Comparison of ENCODE assay signal across 12 cellular contexts in the genomic region with DNA sequence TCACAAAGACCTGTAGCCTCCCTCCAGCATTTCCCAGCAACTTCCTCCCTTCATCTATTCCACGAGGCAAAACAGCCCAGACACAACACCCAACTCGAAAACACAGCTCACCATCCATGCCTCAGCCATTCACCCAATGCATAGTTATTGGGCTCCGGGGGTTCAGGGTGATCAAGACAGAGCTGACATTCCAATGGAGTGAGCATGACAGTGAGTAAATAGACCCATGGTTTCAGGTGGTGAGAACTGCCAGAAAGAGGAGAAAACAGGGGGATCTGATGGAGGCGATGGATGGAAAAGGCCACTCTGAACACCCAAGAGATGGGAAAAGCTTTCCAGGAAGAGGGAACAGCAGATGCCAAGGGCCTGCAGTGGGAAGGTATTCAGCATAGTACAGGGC. TPM values are rescaled to one million over a fixed set of nuclear protein-coding genes. Genes with fewer than 3 reads are reported as not detected.
A peak's percentile ranks its signal among the peaks of the same experiment; 100 is the strongest.
DNase-seq lines count a peak whose midpoint lies in the region; ATAC-seq and TF ChIP-seq lines count a peak whose summit lies in the region.
"Had no signal": no experiment of that assay in that cellular context is flagged by ENCODE, and none has a peak within 500 bp of the region (broad histone marks: within the 10 kb centered on the region; RNA-seq: fewer than 3 reads in every experiment).

No MANE protein-coding gene starts in this region.

- POLR2A ChIA-PET in CD8-positive, alpha-beta T cell (lab: Charles Lee) = interaction anchor here (1.0 to 2.3 kb wide), 6 partner anchors 9 to 34 kb away, joined by 3 to 12 read pairs (median 6); no protein-coding TSS in a partner anchor
- POLR2A ChIA-PET in IMR-90 (lab: Charles Lee; ENCODE audit: unreplicated experiment) = interaction anchor here (1.9 kb wide), 1 partner anchor 11 kb away, joined by 7 read pairs; no protein-coding TSS in a partner anchor
- POLR2A ChIA-PET in Caco-2 (lab: Charles Lee) = no interaction called here

- H2BK20ac ChIP-seq in IMR-90 (ENCODE audit: low read depth, low read length) = peak overlapping the region; percentile 96

- intact Hi-C loops in CD8-positive, alpha-beta T cell (cut with DNase I, micrococcal nuclease) = loop anchor here (2.0 to 10.0 kb wide), 3 partner anchors 23 to 1297 kb away; partner anchors contain the start of genes PMEPA1 (in 1 of the 2) and RBM38 (in 1 of the 2)
- intact Hi-C loops in IMR-90 (cut with micrococcal nuclease) (no loop called here), natural killer cell (cut with micrococcal nuclease) (no loop called here), Caco-2 (cut with micrococcal nuclease; ENCODE audit: unreplicated experiment) (no loop called here)

- peak overlapping the region; percentile 85; the same call in 1 of the 2 replicates for H3K23ac ChIP-seq in IMR-90 (ENCODE audit: low read depth, low read length)

- no peaks in the 10 kb centered on the region for H3K9me3 ChIP-seq in CD8-positive, alpha-beta T cell (ENCODE audit: low read length)
- H3K9me3 ChIP-seq in IMR-90 (ENCODE audit: control insufficient read depth, insufficient read depth, low read length) = no peaks in the 10 kb centered on the region
- H3K9me3 ChIP-seq in Caco-2 = no peaks in the 10 kb centered on the region

- peak overlapping the region; percentile 91 for H3K14ac ChIP-seq in IMR-90 (replicated peaks; ENCODE audit: low read depth, low read length)

- no peaks in the 10 kb centered on the region for H3K36me3 ChIP-seq in CD8-positive, alpha-beta T cell (ENCODE audit: insufficient read depth, low read length)
- peaks cover 23% of the 10 kb centered on the region for H3K36me3 ChIP-seq in IMR-90 (ENCODE audit: control insufficient read depth, insufficient read depth, low read length)
- H3K36me3 ChIP-seq in Caco-2 (ENCODE audit: control insufficient read depth, insufficient read depth, low read length) = no peaks in the 10 kb centered on the region
- H3K36me3 ChIP-seq: WERI-Rb-1 had no signal

- no peak for ATAC-seq in CD8-positive, alpha-beta T cell
- no peak for ATAC-seq in IMR-90 (ENCODE audit: low read depth)
- ATAC-seq in natural killer cell = no peak
- no peak for ATAC-seq in GM21360 (IDR thresholded peaks at IDR 0.05; ENCODE audit: unreplicated experiment)
- ATAC-seq: Panc1 had no signal

- DNase-seq in CD8-positive, alpha-beta T cell = no peak
- DNase-seq in IMR-90 = peak; percentile 58
- no peak for DNase-seq in natural killer cell
- DNase-seq in Caco-2 = no peak
- DNase-seq in occipital lobe (lab: John Stamatoyannopoulos, UW) = no peak
- DNase-seq in NCI-H446 (lab: John Stamatoyannopoulos, UW) = no peak
- DNase-seq: DND-41, NCI-H2081 treated with DMSO at 0.1 percent for 48 hours, WERI-Rb-1 had no signal

- H2BK15ac ChIP-seq in IMR-90 (ENCODE audit: low read depth, low read length) = peak overlapping the region; percentile 94

- peaks cover 96% of the 10 kb centered on the region for H3K4me1 ChIP-seq in CD8-positive, alpha-beta T cell (ENCODE audit: insufficient read depth, low read length)
- H3K4me1 ChIP-seq in IMR-90 (ENCODE audit: control insufficient read depth, insufficient read depth, low read length) (peaks cover 41% of the 10 kb centered on the region), Caco-2 (peaks cover 20% of the 10 kb centered on the region)

- peak overlapping the region; percentile 95 for H3K27ac Mint-ChIP-seq in CD8-positive, alpha-beta T cell
- H3K27ac Mint-ChIP-seq in natural killer cell (peak overlapping the region; percentile 76 to 79), Caco-2 (ENCODE audit: unreplicated experiment) (no peak overlapping the region)

- H3K27ac ChIP-seq in CD8-positive, alpha-beta T cell (ENCODE audit: low read depth, low read length) = peak overlapping the region; percentile 53
- H3K27ac ChIP-seq in IMR-90 (ENCODE audit: insufficient read depth, low read length) (peak overlapping the region; percentile 89), cingulate gyrus (ENCODE audit: low read depth, low read length) (peak overlapping the region; percentile 42)
- H3K27ac ChIP-seq: WERI-Rb-1 had no signal

- BruUV-seq in IMR-90 (replicated peaks; lab: Mats Ljungman, UMichigan) (no TSS peak), Caco-2 (replicated peaks; lab: Mats Ljungman, UMichigan) (no TSS peak)

- H2BK5ac ChIP-seq in IMR-90 (ENCODE audit: low read depth, low read length, poor library complexity, severe bottlenecking) = peak overlapping the region; percentile 86

- dilution Hi-C loops in IMR-90 (cut with HindIII; ENCODE audit: low sequenced_read_pairs, unreplicated experiment) = no loop called here

- H4K91ac ChIP-seq in IMR-90 (ENCODE audit: insufficient read depth, low read depth, low read length) = peak overlapping the region; percentile 84

- H2AK9ac ChIP-seq in IMR-90 (replicated peaks; ENCODE audit: low read depth, low read length, poor library complexity) = peak overlapping the region; percentile 29

- no peak overlapping the region for H3K4me3 ChIP-seq in CD8-positive, alpha-beta T cell (ENCODE audit: low read depth, low read length)
- H3K4me3 ChIP-seq in IMR-90 (ENCODE audit: insufficient read depth, low read depth, low read length) (no peak overlapping the region), Caco-2 (ENCODE audit: low read depth, low read length) (no peak overlapping the region)

- H3K79me1 ChIP-seq in IMR-90 (ENCODE audit: low read depth in 1 of 2, low read length in 2 of 2) = peaks cover 31 to 66% of the 10 kb centered on the region in 2 experiments

- peak overlapping the region; percentile 95 for H2AK5ac ChIP-seq in IMR-90 (ENCODE audit: low read depth, low read length)

- H3K4me2 ChIP-seq in IMR-90 (ENCODE audit: low read depth, low read length) = peak overlapping the region; percentile 5; the same call in 1 of the 2 replicates

- TF ChIP-seq RAD21 in IMR-90 (IDR thresholded peaks at IDR 0.05; ENCODE audit: low read length) = no peak

- CTCF ChIA-PET in CD8-positive, alpha-beta T cell (lab: Charles Lee) = interaction anchor here (1.2 to 1.7 kb wide), 3 partner anchors 12 to 51 kb away, joined by 3 to 4 read pairs (median 3); partner anchors contain the start of gene RTF2
- CTCF ChIA-PET in IMR-90 (lab: Yijun Ruan, JAX) = interaction anchor here (1.0 to 1.6 kb wide), 3 partner anchors 10 to 17 kb away, joined by 3 to 4 read pairs (median 3); no protein-coding TSS in a partner anchor
- CTCF ChIA-PET in Caco-2 (lab: Charles Lee) = no interaction called here

- peak overlapping the region; percentile 75; the same call in 1 of the 2 replicates for H4K5ac ChIP-seq in IMR-90 (ENCODE audit: low read depth, low read length)

- no peaks in the 10 kb centered on the region for H3K27me3 ChIP-seq in CD8-positive, alpha-beta T cell (ENCODE audit: insufficient read depth, low read length)
- no peaks in the 10 kb centered on the region for H3K27me3 ChIP-seq in IMR-90 (ENCODE audit: control insufficient read depth, insufficient read depth, low read length)
- H3K27me3 ChIP-seq in Caco-2 (replicated peaks; ENCODE audit: control insufficient read depth, insufficient read depth, low read length) = no peaks in the 10 kb centered on the region

- 100% methylated on average over 1 of the region's 4 CpGs; no CpG with 5 or more reads in 1 of the 2 experiments for WGBS in IMR-90 (ENCODE audit: extremely low coverage in 2 of 2, insufficient read length in 1 of 2), 2 experiments

- no peaks in the 10 kb centered on the region for H3K9me3 Mint-ChIP-seq in CD8-positive, alpha-beta T cell
- no peaks in the 10 kb centered on the region for H3K9me3 Mint-ChIP-seq in natural killer cell
- H3K9me3 Mint-ChIP-seq in Caco-2 (ENCODE audit: unreplicated experiment) = no peaks in the 10 kb centered on the region

- peak overlapping the region; percentile 40; the same call in 1 of the 2 replicates for H3K56ac ChIP-seq in IMR-90 (ENCODE audit: extremely low read depth, insufficient read depth, low read length)

- no peaks in the 10 kb centered on the region for H3K27me3 Mint-ChIP-seq in CD8-positive, alpha-beta T cell (ENCODE audit: low read depth)
- H3K27me3 Mint-ChIP-seq in natural killer cell (ENCODE audit: low read depth in 2 of 2) = no peaks in the 10 kb centered on the region
- no peaks in the 10 kb centered on the region for H3K27me3 Mint-ChIP-seq in Caco-2 (ENCODE audit: insufficient read depth, unreplicated experiment)

- H3K4ac ChIP-seq in IMR-90 (ENCODE audit: low read depth, low read length) = peak overlapping the region; percentile 88

- H3K9me1 ChIP-seq in IMR-90 (ENCODE audit: insufficient read depth, low read length) = peaks cover 36% of the 10 kb centered on the region

- H4K20me1 ChIP-seq in IMR-90 (ENCODE audit: insufficient read depth, low read length) = no peaks in the 10 kb centered on the region

- H2AFZ ChIP-seq in IMR-90 (replicated peaks; ENCODE audit: low read length, poor library complexity) = peak overlapping the region; percentile 15

- peak overlapping the region; percentile 72 to 94 for H4K8ac ChIP-seq in IMR-90 (ENCODE audit: low read depth in 2 of 2, low read length in 2 of 2)

- no peak for TF ChIP-seq CTCF in CD8-positive, alpha-beta T cell (IDR thresholded peaks at IDR 0.05)
- TF ChIP-seq CTCF in IMR-90 (conservative IDR thresholded peaks at IDR 0.05; ENCODE audit: low read depth, low read length) (no peak), natural killer cell (IDR thresholded peaks at IDR 0.05) (no peak), Caco-2 (IDR thresholded peaks at IDR 0.05; ENCODE audit: insufficient read depth in 1 of 2, low read depth in 1 of 2, low read length in 1 of 2, severe bottlenecking in 1 of 2, unreplicated experiment in 1 of 2) (no peak)

- peak overlapping the region; percentile 94 for H2BK120ac ChIP-seq in IMR-90 (ENCODE audit: low read depth, low read length)

- no peak overlapping the region for H3K9ac ChIP-seq in IMR-90 (ENCODE audit: low read depth, low read length)

- peak overlapping the region; percentile 74 for H3K18ac ChIP-seq in IMR-90 (ENCODE audit: low read depth, low read length)

- peak overlapping the region; percentile 76 for H3K4me3 Mint-ChIP-seq in CD8-positive, alpha-beta T cell
- H3K4me3 Mint-ChIP-seq in natural killer cell (peak overlapping the region; percentile 55), Caco-2 (ENCODE audit: unreplicated experiment) (no peak overlapping the region)

- in situ Hi-C loops in IMR-90 (cut with MboI; ENCODE audit: low sequenced_read_pairs) = no loop called here

- H3K4me1 Mint-ChIP-seq in CD8-positive, alpha-beta T cell (ENCODE audit: low read depth) = peaks cover 86% of the 10 kb centered on the region
- H3K4me1 Mint-ChIP-seq in natural killer cell (peaks cover 71 to 74% of the 10 kb centered on the region in 2 donors), Caco-2 (ENCODE audit: low read depth, unreplicated experiment) (peaks cover 21% of the 10 kb centered on the region)

- TF ChIP-seq POLR2A in IMR-90 (IDR thresholded peaks at IDR 0.05; ENCODE audit: low read depth, low read length) = no peak

- peaks cover 2% of the 10 kb centered on the region for H3K36me3 Mint-ChIP-seq in CD8-positive, alpha-beta T cell
- H3K36me3 Mint-ChIP-seq in natural killer cell (no peaks in the 10 kb centered on the region), Caco-2 (ENCODE audit: insufficient read depth, unreplicated experiment) (no peaks in the 10 kb centered on the region)

RNA-seq across cellular contexts. Expression of gene CASS4, which starts 5.9 kb away (rescaled TPM):
- total RNA-seq in CD8-positive, alpha-beta T cell = 10 to 100 TPM; 23.5 to 26.0 TPM
- total RNA-seq in IMR-90 (2012; rRNA removed) = 25.8 and 26.1 TPM in 2 replicates
- 26.5 and 29.6 TPM in 2 replicates for polyA plus RNA-seq in IMR-90 (2012; rRNA removed)
- polyA plus RNA-seq in IMR-90 (2012; cell fraction: cytosol; rRNA removed) = 12.7 and 19.2 TPM in 2 replicates
- 28.4 and 44.9 TPM in 2 replicates for polyA plus RNA-seq in IMR-90 (2012; cell fraction: nucleus; rRNA removed; ENCODE audit: low replicate concordance)
- total RNA-seq in natural killer cell = 10 to 100 TPM in 2 of 3 donors, 1 to 10 TPM in 1; 9.3 to 13.8 (median 13.4) TPM
- total RNA-seq in Caco-2 (2022) = 0.64 and 0.67 TPM in 2 replicates
- total RNA-seq in occipital lobe = 0.16 TPM

RNA-seq across cellular contexts. Expression of gene CSTF1, which starts 25.5 kb away (rescaled TPM):
- 10 to 100 TPM; 20.7 to 26.0 TPM for total RNA-seq in CD8-positive, alpha-beta T cell
- 86.4 and 105 TPM in 2 replicates for total RNA-seq in IMR-90 (2012; rRNA removed)
- 48.8 and 49.5 TPM in 2 replicates for polyA plus RNA-seq in IMR-90 (2012; rRNA removed)
- polyA plus RNA-seq in IMR-90 (2012; cell fraction: cytosol; rRNA removed) = 24.3 and 40.6 TPM in 2 replicates
- polyA plus RNA-seq in IMR-90 (2012; cell fraction: nucleus; rRNA removed; ENCODE audit: low replicate concordance) = 28.6 and 46.9 TPM in 2 replicates
- total RNA-seq in natural killer cell = 10 to 100 TPM; 15.8 to 24.3 (median 18.5) TPM
- total RNA-seq in Caco-2 (2022) = 97.0 and 101 TPM in 2 replicates
- 32.6 TPM for total RNA-seq in occipital lobe

RNA-seq across cellular contexts. Expression of gene AURKA, which starts 25.9 kb away (rescaled TPM):
- under 1 TPM; 0.22 to 0.81 TPM for total RNA-seq in CD8-positive, alpha-beta T cell
- total RNA-seq in IMR-90 (2012; rRNA removed) (83.3 and 88.0 TPM in 2 replicates), natural killer cell (1 to 10 TPM; 1.5 to 2.9 (median 2.0) TPM), Caco-2 (2022) (216 and 233 TPM in 2 replicates), occipital lobe (4.8 TPM)
- polyA plus RNA-seq in IMR-90 (2012; rRNA removed) = 63.7 and 68.0 TPM in 2 replicates
- polyA plus RNA-seq in IMR-90 (2012; cell fraction: cytosol; rRNA removed) = 21.7 and 43.0 TPM in 2 replicates
- 13.7 and 69.2 TPM in 2 replicates for polyA plus RNA-seq in IMR-90 (2012; cell fraction: nucleus; rRNA removed; ENCODE audit: low replicate concordance)

RNA-seq across cellular contexts. Expression of gene RTF2, which starts 50.5 kb away (rescaled TPM):
- total RNA-seq in CD8-positive, alpha-beta T cell = 10 to 100 TPM; 56.5 to 57.6 TPM
- 109 and 118 TPM in 2 replicates for total RNA-seq in IMR-90 (2012; rRNA removed)
- polyA plus RNA-seq in IMR-90 (2012; rRNA removed) = 98.4 and 102 TPM in 2 replicates
- 73.2 and 76.9 TPM in 2 replicates for polyA plus RNA-seq in IMR-90 (2012; cell fraction: cytosol; rRNA removed)
- 59.0 and 86.9 TPM in 2 replicates for polyA plus RNA-seq in IMR-90 (2012; cell fraction: nucleus; rRNA removed; ENCODE audit: low replicate concordance)
- total RNA-seq in natural killer cell = 10 to 100 TPM; 81.5 to 89.1 (median 83.4) TPM
- total RNA-seq in Caco-2 (2022) = 146 and 157 TPM in 2 replicates
- total RNA-seq in occipital lobe = 51.3 TPM

RNA-seq across cellular contexts. Expression of gene FAM210B, which starts 59.1 kb away (rescaled TPM):
- 10 to 100 TPM; 10.8 to 12.1 TPM for total RNA-seq in CD8-positive, alpha-beta T cell
- total RNA-seq in IMR-90 (2012; rRNA removed) = 45.0 and 48.9 TPM in 2 replicates
- 25.6 and 29.5 TPM in 2 replicates for polyA plus RNA-seq in IMR-90 (2012; rRNA removed)
- polyA plus RNA-seq in IMR-90 (2012; cell fraction: cytosol; rRNA removed) = 13.0 and 17.9 TPM in 2 replicates
- 4.1 and 11.5 TPM in 2 replicates for polyA plus RNA-seq in IMR-90 (2012; cell fraction: nucleus; rRNA removed; ENCODE audit: low replicate concordance)
- total RNA-seq in natural killer cell = 10 to 100 TPM in 1 of 3 donors, 1 to 10 TPM in 2; 6.4 to 11.5 (median 8.8) TPM
- total RNA-seq in Caco-2 (2022) = 20.5 and 21.1 TPM in 2 replicates
- total RNA-seq in occipital lobe = 22.6 TPM

Comparison
In these comparisons a context has a peak if more than half of its experiments do, and no peak if none do; other contexts are left out.
1. RNA of gene AURKA, which starts 25.9 kb away (total RNA-seq): 216 to 233 TPM in Caco-2 and 83.3 to 88.0 TPM in IMR-90; 4.8 TPM in occipital lobe (single experiment), 1.5 to 2.9 TPM in natural killer cell and 0.22 to 0.81 TPM in CD8-positive, alpha-beta T cell; every median in the first group is over 10 times any median in the second.
2. intact Hi-C loops: an anchor here in CD8-positive, alpha-beta T cell (2.0 to 10.0 kb wide); none called in IMR-90, natural killer cell and Caco-2.
3. Peak in every context shown above with its lines, with median percentiles within 50 percentile points of each other: H3K27ac ChIP-seq.